Comparison of ENCODE assay signal across 12 cellular contexts in genomic region chr13:100630564-100630963, GRCh38. TPM values are rescaled to one million over a fixed set of nuclear protein-coding genes. Genes with fewer than 3 reads are reported as not detected.
DNase-seq lines count a peak whose midpoint lies in the region; ATAC-seq and TF ChIP-seq lines count a peak whose summit lies in the region.
"Had no signal": no experiment of that assay in that cellular context is flagged by ENCODE, and none has a peak within 500 bp of the region (broad histone marks: within the 10 kb centered on the region; RNA-seq: fewer than 3 reads in every experiment).

No MANE protein-coding gene starts in this region.

- H3K4me2 ChIP-seq in neuronal stem cell (ENCODE audit: insufficient read depth, low read length, poor library complexity, severe bottlenecking) = no peak overlapping the region
- H3K4me2 ChIP-seq: BLaER1 treated with 17β-estradiol and CSF1 and Interleukin-3, amounts not matched to agents 10 nM and 100 nM had no signal

- DNase-seq in NCI-H345 treated with DMSO at 0.1 percent for 48 hours (lab: John Stamatoyannopoulos, UW; ENCODE audit: unreplicated experiment) (peak; percentile 91), endodermal cell (no peak), neuronal stem cell (ENCODE audit: low spot score) (peak; percentile 52), mesenteric fat pad (ENCODE audit: low spot score) (no peak), T-helper 17 cell (no peak), left cardiac atrium (no peak), GM10248 (ENCODE audit: extremely low spot score) (no peak)
- DNase-seq: activated effector memory CD4-positive, alpha-beta T cell treated with Interleukin-2 at 50 U/mL for 16 hours; RPMI8226 had no signal

- no peak overlapping the region for H2BK120ac ChIP-seq in neuronal stem cell (ENCODE audit: low read depth, low read length)

- no peak overlapping the region for H3K18ac ChIP-seq in neuronal stem cell (ENCODE audit: low read length)

- peaks cover 3 to 37% of the 10 kb centered on the region in 2 experiments; a peak in 2 of 3 replicates for H3K36me3 ChIP-seq in HEK293 (ENCODE audit: control insufficient read depth in 2 of 2, insufficient read depth in 1 of 2, low read length in 2 of 2)
- peaks cover 45% of the 10 kb centered on the region for H3K36me3 ChIP-seq in endodermal cell (ENCODE audit: control insufficient read depth, insufficient read depth, low read length)
- peaks cover 28 to 83% of the 10 kb centered on the region in 2 donors for H3K36me3 ChIP-seq in neuronal stem cell (replicated peaks in 1 of 2; ENCODE audit: control insufficient read depth in 2 of 2, insufficient read depth in 2 of 2, low read length in 2 of 2)

- peaks cover 2% of the 10 kb centered on the region for H3K79me1 ChIP-seq in neuronal stem cell (ENCODE audit: low read depth, low read length)

- H2BK5ac ChIP-seq in neuronal stem cell (ENCODE audit: low read length) = no peak overlapping the region

- H3K27me3 ChIP-seq in endodermal cell (ENCODE audit: control insufficient read depth, insufficient read depth, low read length, poor library complexity, severe bottlenecking) = no peaks in the 10 kb centered on the region
- no peaks in the 10 kb centered on the region for H3K27me3 ChIP-seq in neuronal stem cell (ENCODE audit: control insufficient read depth in 3 of 3, insufficient read depth in 3 of 3, low read depth in 1 of 3, low read length in 3 of 3)
- H3K27me3 ChIP-seq: BLaER1 treated with 17β-estradiol and CSF1 and Interleukin-3, amounts not matched to agents 10 nM and 100 nM; suprapubic skin had no signal

- H3K4me3 Mint-ChIP-seq in endodermal cell (no peak overlapping the region), T-helper 17 cell (no peak overlapping the region)

- H3K23ac ChIP-seq in neuronal stem cell (ENCODE audit: low read depth, low read length, poor library complexity) = no peak overlapping the region

- no peak overlapping the region for H3K4ac ChIP-seq in neuronal stem cell (ENCODE audit: low read length)

- H3K9me3 Mint-ChIP-seq in endodermal cell = no peaks in the 10 kb centered on the region

- intact Hi-C loops in left cardiac atrium (cut with DNase I) = no loop called here

- H3K4me1 ChIP-seq in HEK293 (ENCODE audit: control insufficient read depth, insufficient read depth, low read length) (no peaks in the 10 kb centered on the region), endodermal cell (ENCODE audit: control insufficient read depth, insufficient read depth, low read length) (no peaks in the 10 kb centered on the region), neuronal stem cell (ENCODE audit: control insufficient read depth in 2 of 2, insufficient read depth in 1 of 2, low read depth in 1 of 2, low read length in 2 of 2) (peaks cover 2 to 13% of the 10 kb centered on the region in 2 donors)
- H3K4me1 ChIP-seq: BLaER1 treated with 17β-estradiol and CSF1 and Interleukin-3, amounts not matched to agents 10 nM and 100 nM; suprapubic skin had no signal

- H4K8ac ChIP-seq in neuronal stem cell (ENCODE audit: low read depth, low read length) = no peak overlapping the region

- WGBS in endodermal cell (ENCODE audit: insufficient coverage in 1 of 2, insufficient read length in 1 of 2), 2 experiments = 60 to 73% methylated on average over 8 of the region's 8 CpGs
- WGBS in neuronal stem cell (ENCODE audit: extremely low coverage in 2 of 2, insufficient read length in 2 of 2, insufficient replicate concordance in 1 of 2), 2 donors = no CpG with 5 or more reads among the region's 8 CpGs

- H3K27me3 Mint-ChIP-seq in endodermal cell (ENCODE audit: insufficient read depth) = no peaks in the 10 kb centered on the region
- no peaks in the 10 kb centered on the region for H3K27me3 Mint-ChIP-seq in T-helper 17 cell

- no peak overlapping the region for H4K91ac ChIP-seq in neuronal stem cell (ENCODE audit: low read depth, low read length, poor library complexity)

- H3K4me1 Mint-ChIP-seq in endodermal cell (peaks cover 8% of the 10 kb centered on the region), T-helper 17 cell (peaks cover 11% of the 10 kb centered on the region)

- H3K9me3 ChIP-seq in HEK293 (ENCODE audit: control insufficient read depth, insufficient read depth, low read depth, low read length) (no peaks in the 10 kb centered on the region), endodermal cell (ENCODE audit: control insufficient read depth, low read length) (no peaks in the 10 kb centered on the region), neuronal stem cell (replicated peaks in 1 of 2; ENCODE audit: control insufficient read depth in 2 of 2, insufficient read depth in 1 of 2, low read depth in 1 of 2, low read length in 2 of 2) (no peaks in the 10 kb centered on the region), T-helper 17 cell (ENCODE audit: control insufficient read depth, low read length, poor library complexity, severe bottlenecking) (no peaks in the 10 kb centered on the region)
- H3K9me3 ChIP-seq: BLaER1 treated with 17β-estradiol and CSF1 and Interleukin-3, amounts not matched to agents 10 nM and 100 nM; suprapubic skin had no signal

- H3K36me3 Mint-ChIP-seq in endodermal cell (ENCODE audit: low read depth) (peaks cover 72% of the 10 kb centered on the region), T-helper 17 cell (ENCODE audit: low read depth) (peaks cover 13% of the 10 kb centered on the region)

- H2AK5ac ChIP-seq in neuronal stem cell (ENCODE audit: low read depth, low read length) = no peak overlapping the region

- H3K9ac ChIP-seq in endodermal cell (ENCODE audit: extremely low read depth, low read length, poor library complexity, severe bottlenecking) (no peak overlapping the region), neuronal stem cell (ENCODE audit: low read depth, low read length, poor library complexity) (no peak overlapping the region)
- H3K9ac ChIP-seq: BLaER1 treated with 17β-estradiol and CSF1 and Interleukin-3, amounts not matched to agents 10 nM and 100 nM had no signal

- ATAC-seq in T-helper 17 cell (no peak), left cardiac atrium (no peak)

- no peak overlapping the region for H3K14ac ChIP-seq in neuronal stem cell (ENCODE audit: low read length)

- POLR2A ChIA-PET in HEK293 (lab: Yijun Ruan, JAX) = no interaction called here
- POLR2A ChIA-PET in GM10248 (lab: Yijun Ruan, JAX) = no interaction called here

- no peak overlapping the region for H2AFZ ChIP-seq in neuronal stem cell (ENCODE audit: low read length)

- CTCF ChIA-PET in HEK293 (lab: Yijun Ruan, JAX) = no interaction called here
- CTCF ChIA-PET in GM10248 (lab: Yijun Ruan, JAX) = interaction anchor here (0.9 to 1.0 kb wide), 3 partner anchors 9 to 58 kb away, joined by 3 to 5 read pairs (median 4); no protein-coding TSS in a partner anchor

- H3K4me3 ChIP-seq in HEK293 (ENCODE audit: low read depth, low read length) (no peak overlapping the region), endodermal cell (ENCODE audit: low read length) (no peak overlapping the region), neuronal stem cell (ENCODE audit: low read length in 2 of 2) (no peak overlapping the region)
- H3K4me3 ChIP-seq: BLaER1 treated with 17β-estradiol and CSF1 and Interleukin-3, amounts not matched to agents 10 nM and 100 nM; suprapubic skin had no signal

- TF ChIP-seq CTCF in HEK293 (tag by site-specific recombination; IDR thresholded peaks at IDR 0.05) (no peak), endodermal cell (conservative IDR thresholded peaks at IDR 0.05) (no peak), GM10248 (IDR thresholded peaks at IDR 0.05; ENCODE audit: control extremely low read depth, extremely low read depth, low read depth, missing control alignments) (no peak)

- H3K27ac Mint-ChIP-seq in endodermal cell (peak overlapping the region; percentile 53), T-helper 17 cell (no peak overlapping the region)

- H3K27ac ChIP-seq in HEK293 (ENCODE audit: extremely low read depth, low read depth, low read length) = no peak overlapping the region
- H3K27ac ChIP-seq in endodermal cell (ENCODE audit: low read depth, low read length) = peak overlapping the region; percentile 97
- no peak overlapping the region for H3K27ac ChIP-seq in neuronal stem cell (replicated peaks; ENCODE audit: low read length)
- H3K27ac ChIP-seq: BLaER1 treated with 17β-estradiol and CSF1 and Interleukin-3, amounts not matched to agents 10 nM and 100 nM; suprapubic skin had no signal

- H2BK12ac ChIP-seq in neuronal stem cell (ENCODE audit: low read length) = no peak overlapping the region

- H2BK15ac ChIP-seq in neuronal stem cell (ENCODE audit: low read length) = no peak overlapping the region

TF ChIP-seq in HEK293, 187 proteins besides CTCF, POLR2A, EP300 and RAD21:
- TF ChIP-seq ZNF37A (tag by site-specific recombination; IDR thresholded peaks at IDR 0.05) (no peak), ZFHX2 (tag by site-specific recombination; conservative IDR thresholded peaks at IDR 0.05) (0 out of 2 replicates have a peak, but pooled peaks have one; percentile 19)

RNA-seq across cellular contexts. Expression of gene GGACT, which starts 42.0 kb away (rescaled TPM):
- total RNA-seq in endodermal cell (1 to 10 TPM; 2.7 to 6.6 TPM), mesenteric fat pad (3.9 TPM), T-helper 17 cell (1 to 10 TPM; 5.7 to 6.2 TPM), left cardiac atrium (1 to 10 TPM; 1.9 to 2.7 TPM)
- polyA plus RNA-seq in endodermal cell (2013, experiment 1 of 2) = 5.0 TPM
- polyA plus RNA-seq in endodermal cell (2013, experiment 2 of 2) = 4.6 TPM
- polyA plus RNA-seq in neuronal stem cell (2013, experiment 1 of 2) = 3.7 TPM
- 3.4 TPM for polyA plus RNA-seq in neuronal stem cell (2013, experiment 2 of 2)

RNA-seq across cellular contexts. Expression of gene TMTC4, which starts 44.0 kb away (rescaled TPM):
- total RNA-seq in endodermal cell (10 to 100 TPM; 29.8 to 40.0 TPM), mesenteric fat pad (10.2 TPM), T-helper 17 cell (10 to 100 TPM; 13.7 to 14.4 TPM), left cardiac atrium (1 to 10 TPM; 7.8 to 9.7 TPM)
- 59.3 TPM for polyA plus RNA-seq in endodermal cell (2013, experiment 1 of 2)
- 55.8 TPM for polyA plus RNA-seq in endodermal cell (2013, experiment 2 of 2)
- 36.5 TPM for polyA plus RNA-seq in neuronal stem cell (2013, experiment 1 of 2)
- 36.3 TPM for polyA plus RNA-seq in neuronal stem cell (2013, experiment 2 of 2)

Comparison
In these comparisons a context has a peak if more than half of its experiments do, and no peak if none do; other contexts are left out.
1. DNase-seq: peak in NCI-H345 treated with DMSO at 0.1 percent for 48 hours (single experiment) and neuronal stem cell (single experiment); none in endodermal cell (single experiment), mesenteric fat pad (single experiment), T-helper 17 cell (0 of 3), left cardiac atrium (single experiment) and GM10248 (single experiment).